Comparison of ENCODE assay signal across 17 cellular contexts in the genomic region with DNA sequence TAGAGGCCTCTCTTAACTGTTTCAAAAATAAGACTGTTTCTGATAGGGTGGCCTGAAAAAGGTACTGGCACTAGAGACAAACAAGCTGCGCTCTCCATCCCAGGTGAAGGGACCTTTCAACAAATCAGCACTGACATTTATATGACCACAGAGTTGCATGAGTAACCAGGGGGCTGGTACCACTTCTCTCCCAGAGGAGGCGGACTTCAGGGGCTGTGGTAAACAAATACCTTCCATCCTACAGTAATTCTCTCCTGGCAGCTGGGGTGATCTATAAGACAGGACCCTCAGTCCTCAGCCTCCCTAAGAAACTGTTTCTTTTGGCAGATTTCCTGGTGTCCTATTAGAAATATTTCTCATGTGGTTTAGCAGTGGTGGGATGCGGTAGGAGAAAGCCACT.
"Had no signal": no experiment of that assay in that cellular context is flagged by ENCODE, and none has a peak within 500 bp of the region (broad histone marks: within the 10 kb centered on the region; RNA-seq: fewer than 3 reads in every experiment).

No MANE protein-coding gene starts in this region.

- H3K4me1 Mint-ChIP-seq: activated naive CD8-positive, alpha-beta T cell treated with anti-CD3 and anti-CD28 coated beads, Interleukin-2, amount 50 U/mL, for 24 hours; central memory CD8-positive, alpha-beta T cell; T-cell had no signal

- H3K4me1 ChIP-seq: ascending aorta, spleen, tibial artery had no signal

- H3K4me3 ChIP-seq: ascending aorta, spleen, tibial artery had no signal

- ATAC-seq: activated CD8-positive, alpha-beta T cell treated with anti-CD3 and anti-CD28 coated beads, Interleukin-2, amount 10 ng/mL, durations not matched to agents 7 days and 5 days; activated naive CD8-positive, alpha-beta T cell treated with anti-CD3 and anti-CD28 coated beads, Interleukin-2, amount 50 U/mL, for 24 hours; left colon; stimulated activated memory B cell treated with anti-CD40 and anti-IgM and Interleukin-4, amounts not matched to agents 10 μg/mL and 1 μg/mL and 100 μg/mL, for 72 hours; T-cell had no signal

- H3K27me3 ChIP-seq: ascending aorta, spleen, tibial artery had no signal

- H3K9me3 Mint-ChIP-seq: activated T-helper 1 cell treated with anti-CD3 and anti-CD28 coated beads, Interleukin-12 subunit alpha, Interleukin-12 subunit beta, Interleukin-2, Interleukin-4 antibody, amounts not matched to agents 30 ng/mL and 10 ng/mL and 1 ng/mL, durations not matched to agents 14 hours and 24 hours and 36 hours; central memory CD8-positive, alpha-beta T cell; stimulated activated memory B cell treated with anti-CD40 and anti-IgM and Interleukin-4, amounts not matched to agents 10 μg/mL and 1 μg/mL and 100 μg/mL, for 72 hours had no signal

- H3K36me3 Mint-ChIP-seq: T-cell had no signal

- H3K27ac Mint-ChIP-seq: activated CD8-positive, alpha-beta T cell treated with anti-CD3 and anti-CD28 coated beads, Interleukin-2, amount 10 ng/mL, durations not matched to agents 7 days and 5 days; activated naive CD8-positive, alpha-beta T cell treated with anti-CD3 and anti-CD28 coated beads, Interleukin-2, amount 50 U/mL, for 24 hours; activated T-helper 1 cell treated with anti-CD3 and anti-CD28 coated beads, Interleukin-12 subunit alpha, Interleukin-12 subunit beta, Interleukin-2, Interleukin-4 antibody, amounts not matched to agents 30 ng/mL and 10 ng/mL and 1 ng/mL, durations not matched to agents 14 hours and 24 hours and 36 hours; stimulated activated memory B cell treated with anti-CD40 and anti-IgM and Interleukin-4, amounts not matched to agents 10 μg/mL and 1 μg/mL and 100 μg/mL, for 72 hours; T-cell had no signal

- DNase-seq: activated CD4-positive, alpha-beta T cell treated with anti-CD3 and anti-CD28 coated beads for 4 hours; activated CD8-positive, alpha-beta T cell treated with anti-CD3 and anti-CD28 coated beads, Interleukin-2, amount 10 ng/mL, durations not matched to agents 7 days and 5 days; activated naive CD4-positive, alpha-beta T cell treated with Interleukin-2 at 50 U/mL for 16 hours; activated naive CD8-positive, alpha-beta T cell treated with anti-CD3 and anti-CD28 coated beads, Interleukin-2, amount 50 U/mL, for 24 hours; effector memory CD4-positive, alpha-beta T cell; left colon; right cardiac atrium; spleen; stimulated activated CD4-positive, alpha-beta T cell treated with anti-CD3 and anti-CD28 coated beads, Interleukin-1b, Interleukin-23, amount 100 ng/mL, for 48 hours; T-cell; T1000; tibial artery had no signal

- H3K4me3 Mint-ChIP-seq: activated CD8-positive, alpha-beta T cell treated with anti-CD3 and anti-CD28 coated beads, Interleukin-2, amount 10 ng/mL, durations not matched to agents 7 days and 5 days; activated naive CD8-positive, alpha-beta T cell treated with anti-CD3 and anti-CD28 coated beads, Interleukin-2, amount 50 U/mL, for 24 hours; activated T-helper 1 cell treated with anti-CD3 and anti-CD28 coated beads, Interleukin-12 subunit alpha, Interleukin-12 subunit beta, Interleukin-2, Interleukin-4 antibody, amounts not matched to agents 30 ng/mL and 10 ng/mL and 1 ng/mL, durations not matched to agents 14 hours and 24 hours and 36 hours; central memory CD8-positive, alpha-beta T cell; stimulated activated memory B cell treated with anti-CD40 and anti-IgM and Interleukin-4, amounts not matched to agents 10 μg/mL and 1 μg/mL and 100 μg/mL, for 72 hours; T-cell had no signal

- H3K27me3 Mint-ChIP-seq: activated naive CD8-positive, alpha-beta T cell treated with anti-CD3 and anti-CD28 coated beads, Interleukin-2, amount 50 U/mL, for 24 hours; central memory CD8-positive, alpha-beta T cell; stimulated activated memory B cell treated with anti-CD40 and anti-IgM and Interleukin-4, amounts not matched to agents 10 μg/mL and 1 μg/mL and 100 μg/mL, for 72 hours had no signal

- H3K9me3 ChIP-seq: ascending aorta, tibial artery had no signal

- H3K27ac ChIP-seq: ascending aorta, spleen, tibial artery, VCaP had no signal
